ENCODE assay signal across 1 cellular context in the genomic region with DNA sequence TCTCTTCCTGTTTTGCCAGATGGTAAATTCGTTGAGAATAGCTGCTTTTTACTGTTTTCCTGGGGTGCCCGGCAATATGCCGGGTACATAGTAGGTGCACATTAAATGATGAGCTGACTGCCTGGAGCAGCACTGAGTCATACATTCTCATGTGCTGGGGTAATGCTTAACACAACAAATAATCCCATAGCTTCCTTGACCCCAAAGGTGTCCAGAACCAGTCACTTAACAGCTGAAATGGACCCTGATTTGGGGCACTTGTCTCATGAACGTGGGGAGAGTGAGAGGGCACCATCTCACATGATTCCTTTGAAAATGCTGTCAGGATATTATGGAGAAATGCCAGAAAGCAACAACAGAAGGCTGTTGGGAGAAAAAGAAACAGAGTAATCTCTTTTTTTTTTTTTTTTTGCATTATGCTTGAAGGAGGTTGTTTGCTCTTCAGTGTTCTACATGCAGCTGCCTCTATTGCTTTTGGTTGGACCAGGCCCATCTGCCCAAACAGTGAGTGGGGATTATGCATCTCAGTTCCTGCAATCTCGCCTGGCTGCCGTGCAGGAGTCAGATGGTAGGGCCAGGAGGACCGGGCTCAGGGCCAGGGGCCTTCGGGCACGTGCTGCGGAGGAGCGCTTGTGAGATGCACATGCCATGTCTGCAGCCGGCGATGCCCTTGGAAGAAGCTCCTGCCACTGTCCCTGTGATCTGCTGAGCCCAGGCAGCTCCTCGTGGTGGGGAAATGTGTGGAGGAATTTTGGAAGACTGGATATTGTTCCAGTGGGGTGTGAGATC.
TF ChIP-seq lines count a peak whose summit lies in the region.

No MANE protein-coding gene starts in this region.

TF ChIP-seq in IMR-90, 13 proteins besides CTCF, POLR2A, EP300 and RAD21 (continued from another document):
- TF ChIP-seq, protein P1, sequence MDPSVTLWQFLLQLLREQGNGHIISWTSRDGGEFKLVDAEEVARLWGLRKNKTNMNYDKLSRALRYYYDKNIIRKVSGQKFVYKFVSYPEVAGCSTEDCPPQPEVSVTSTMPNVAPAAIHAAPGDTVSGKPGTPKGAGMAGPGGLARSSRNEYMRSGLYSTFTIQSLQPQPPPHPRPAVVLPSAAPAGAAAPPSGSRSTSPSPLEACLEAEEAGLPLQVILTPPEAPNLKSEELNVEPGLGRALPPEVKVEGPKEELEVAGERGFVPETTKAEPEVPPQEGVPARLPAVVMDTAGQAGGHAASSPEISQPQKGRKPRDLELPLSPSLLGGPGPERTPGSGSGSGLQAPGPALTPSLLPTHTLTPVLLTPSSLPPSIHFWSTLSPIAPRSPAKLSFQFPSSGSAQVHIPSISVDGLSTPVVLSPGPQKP (IDR thresholded peaks at IDR 0.05; ENCODE audit: borderline replicate concordance, low read depth, low read length), result no peak
- TF ChIP-seq NFE2L2 (IDR thresholded peaks at IDR 0.05; ENCODE audit: low read depth, low read length) (no peak), CHD1 (IDR thresholded peaks at IDR 0.05; ENCODE audit: low read depth, low read length) (no peak), RCOR1 (IDR thresholded peaks at IDR 0.05; ENCODE audit: insufficient replicate concordance, low read length) (no peak), FOS (IDR thresholded peaks at IDR 0.05; ENCODE audit: low read depth, low read length) (peak; percentile 58)
